8 cellular contexts compared by ENCODE assay signal in the genomic region with DNA sequence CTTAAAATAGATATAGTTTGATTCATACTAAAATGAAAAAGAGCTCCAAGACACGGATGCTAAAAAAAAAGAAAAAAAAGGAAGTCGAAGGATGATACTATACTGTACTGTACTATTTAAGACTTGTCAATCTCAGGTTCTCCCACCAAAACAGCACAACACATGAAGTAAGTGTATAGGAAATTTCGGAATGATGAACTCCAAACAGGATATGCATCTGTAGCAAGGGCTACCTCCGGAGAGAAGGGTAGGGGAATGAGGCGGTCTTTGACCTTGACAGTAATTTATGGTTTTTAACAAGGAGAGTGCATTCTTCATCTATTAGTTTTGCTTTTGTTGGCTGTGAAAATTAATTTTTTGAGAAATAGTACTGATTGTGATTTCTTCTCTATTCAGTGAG. TPM values are rescaled to one million over a fixed set of nuclear protein-coding genes. Genes with fewer than 3 reads are reported as not detected.
A peak's percentile ranks its signal among the peaks of the same experiment; 100 is the strongest.
DNase-seq lines count a peak whose midpoint lies in the region; TF ChIP-seq lines count a peak whose summit lies in the region.

No MANE protein-coding gene starts in this region.

- TF ChIP-seq EP300 in esophagus muscularis mucosa (IDR thresholded peaks at IDR 0.05) = no peak

- H3K27me3 ChIP-seq in GM23248 (replicated peaks; ENCODE audit: insufficient read depth) = no peaks in the 10 kb centered on the region
- no peaks in the 10 kb centered on the region for H3K27me3 ChIP-seq in Peyer's patch
- H3K27me3 ChIP-seq in esophagus muscularis mucosa = peaks cover 0 to 7% (median 0%) of the 10 kb centered on the region in 4 donors
- H3K27me3 ChIP-seq in rectal smooth muscle tissue (ENCODE audit: control insufficient read depth, insufficient read depth, low read length) = no peaks in the 10 kb centered on the region

- peaks cover 3% of the 10 kb centered on the region; the same call in 1 of the 2 replicates for H3F3A ChIP-seq in GM23248 (ENCODE audit: insufficient read depth)

- WGBS in GM23248 (ENCODE audit: low coverage in 1 of 2, low lambda C conversion rate in 2 of 2, missing lambda C conversion rate in 2 of 2), 2 experiments = 41 to 57% methylated on average over 5 of the region's 5 CpGs
- WGBS in esophagus muscularis mucosa = 50% methylated on average over 5 of the region's 5 CpGs

- DNase-seq in GM23248 (peak; percentile 14), Peyer's patch (no peak), esophagus muscularis mucosa (ENCODE audit: extremely low spot score) (no peak), GOT3 (lab: John Stamatoyannopoulos, UW) (no peak), NCI-H526 treated with DMSO at 0.1 percent for 48 hours (lab: John Stamatoyannopoulos, UW) (no peak), AG08396 (ENCODE audit: low spot score) (no peak)
- DNase-seq in activated CD4-positive, alpha-beta T cell treated with anti-CD3 and anti-CD28 coated beads, Interleukin-2, amount 50 U/mL, for 1 hour = no peak

- no peaks in the 10 kb centered on the region for H4K20me1 ChIP-seq in GM23248 (ENCODE audit: insufficient read depth)

- H3K9me3 ChIP-seq in GM23248 (ENCODE audit: low read depth) (no peaks in the 10 kb centered on the region), Peyer's patch (no peaks in the 10 kb centered on the region), esophagus muscularis mucosa (no peaks in the 10 kb centered on the region)

- no peaks in the 10 kb centered on the region for H3K9me2 ChIP-seq in GM23248 (ENCODE audit: insufficient read depth)

- H3K27ac ChIP-seq in GM23248 (peak overlapping the region; percentile 27; the same call in 1 of the 2 replicates), Peyer's patch (peak overlapping the region in 3 of 4 donors; percentile 83 to 90 (median 89)), esophagus muscularis mucosa (replicated peaks in 1 of 4) (peak overlapping the region; percentile 83 to 91 (median 90)), rectal smooth muscle tissue (ENCODE audit: low read depth, low read length) (no peak overlapping the region)

- H3K9ac ChIP-seq in GM23248 (peak overlapping the region; percentile 90), rectal smooth muscle tissue (ENCODE audit: low read length) (no peak overlapping the region)

- no peak for TF ChIP-seq POLR2A in Peyer's patch (IDR thresholded peaks at IDR 0.05)
- no peak for TF ChIP-seq POLR2A in esophagus muscularis mucosa (IDR thresholded peaks at IDR 0.05; ENCODE audit: low read depth)

- intact Hi-C loops in esophagus muscularis mucosa (cut with DNase I) = loop anchor here (10.0 kb wide), 2 partner anchors 362 to 688 kb away; a partner anchor contains a TSS

- H3K4me1 ChIP-seq in GM23248 (ENCODE audit: insufficient read depth) = peaks cover 29% of the 10 kb centered on the region
- peaks cover 0 to 14% (median 4%) of the 10 kb centered on the region in 4 donors for H3K4me1 ChIP-seq in Peyer's patch
- H3K4me1 ChIP-seq in esophagus muscularis mucosa = peaks cover 3 to 32% (median 26%) of the 10 kb centered on the region in 4 donors
- peaks cover 4% of the 10 kb centered on the region for H3K4me1 ChIP-seq in rectal smooth muscle tissue (ENCODE audit: control insufficient read depth, insufficient read depth, low read length)

- H3K4me3 ChIP-seq in GM23248 (peak overlapping the region; percentile 93), Peyer's patch (peak overlapping the region; percentile 64 to 97 (median 84)), esophagus muscularis mucosa (peak overlapping the region; percentile 68 to 97 (median 92)), rectal smooth muscle tissue (ENCODE audit: low read length) (peak overlapping the region; percentile 94)

- in situ Hi-C loops in GM23248 (cut with MboI) = no loop called here

- H2AFZ ChIP-seq in GM23248 = peak overlapping the region; percentile 90

- H3K36me3 ChIP-seq in GM23248 (ENCODE audit: low read depth) (0 out of 2 replicates have a peak, but pooled peaks cover 14% of the 10 kb centered on the region), Peyer's patch (peaks cover 0 to under 1% (median 0%) of the 10 kb centered on the region in 3 donors), esophagus muscularis mucosa (peaks cover 0 to 4% (median 0%) of the 10 kb centered on the region in 4 donors), rectal smooth muscle tissue (ENCODE audit: control insufficient read depth, insufficient read depth, low read length) (no peaks in the 10 kb centered on the region)

- peak overlapping the region; percentile 91 for H3K4me2 ChIP-seq in GM23248 (ENCODE audit: unreplicated experiment)

- H3K79me2 ChIP-seq in GM23248 (ENCODE audit: insufficient read depth) = peaks cover 44% of the 10 kb centered on the region

- TF ChIP-seq CTCF in Peyer's patch (IDR thresholded peaks at IDR 0.05) (no peak), esophagus muscularis mucosa (IDR thresholded peaks at IDR 0.05) (no peak)

RNA-seq across cellular contexts. Expression of a gene that starts 0.5 kb away (rescaled TPM):
- 55.2 and 62.5 TPM in 2 replicates for total RNA-seq in GM23248 (2014; rRNA removed; shearing (Covaris generic))
- polyA plus RNA-seq in GM23248 (2016; fragmentation: Nextera tagmentation; extraction: Ambion mirVana) = 66.5 and 67.6 TPM in 2 replicates
- 10 to 100 TPM; 31.5 to 62.7 (median 45.3) TPM for total RNA-seq in Peyer's patch
- total RNA-seq in esophagus muscularis mucosa = 10 to 100 TPM; 31.9 to 44.4 (median 39.6) TPM

RNA-seq across cellular contexts. Expression of a gene that starts 11.0 kb away (rescaled TPM):
- total RNA-seq in GM23248 (2014; rRNA removed; shearing (Covaris generic)) = 33.2 and 36.3 TPM in 2 replicates
- polyA plus RNA-seq in GM23248 (2016; fragmentation: Nextera tagmentation; extraction: Ambion mirVana) = 30.4 and 30.7 TPM in 2 replicates
- total RNA-seq in Peyer's patch = 100 to 1,000 TPM in 1 of 4 donors, 10 to 100 TPM in 3; 17.3 to 165 (median 30.1) TPM
- total RNA-seq in esophagus muscularis mucosa = 10 to 100 TPM; 10.0 to 15.7 (median 12.7) TPM
